ENCODE assay signal across 8 cellular contexts in the genomic region with DNA sequence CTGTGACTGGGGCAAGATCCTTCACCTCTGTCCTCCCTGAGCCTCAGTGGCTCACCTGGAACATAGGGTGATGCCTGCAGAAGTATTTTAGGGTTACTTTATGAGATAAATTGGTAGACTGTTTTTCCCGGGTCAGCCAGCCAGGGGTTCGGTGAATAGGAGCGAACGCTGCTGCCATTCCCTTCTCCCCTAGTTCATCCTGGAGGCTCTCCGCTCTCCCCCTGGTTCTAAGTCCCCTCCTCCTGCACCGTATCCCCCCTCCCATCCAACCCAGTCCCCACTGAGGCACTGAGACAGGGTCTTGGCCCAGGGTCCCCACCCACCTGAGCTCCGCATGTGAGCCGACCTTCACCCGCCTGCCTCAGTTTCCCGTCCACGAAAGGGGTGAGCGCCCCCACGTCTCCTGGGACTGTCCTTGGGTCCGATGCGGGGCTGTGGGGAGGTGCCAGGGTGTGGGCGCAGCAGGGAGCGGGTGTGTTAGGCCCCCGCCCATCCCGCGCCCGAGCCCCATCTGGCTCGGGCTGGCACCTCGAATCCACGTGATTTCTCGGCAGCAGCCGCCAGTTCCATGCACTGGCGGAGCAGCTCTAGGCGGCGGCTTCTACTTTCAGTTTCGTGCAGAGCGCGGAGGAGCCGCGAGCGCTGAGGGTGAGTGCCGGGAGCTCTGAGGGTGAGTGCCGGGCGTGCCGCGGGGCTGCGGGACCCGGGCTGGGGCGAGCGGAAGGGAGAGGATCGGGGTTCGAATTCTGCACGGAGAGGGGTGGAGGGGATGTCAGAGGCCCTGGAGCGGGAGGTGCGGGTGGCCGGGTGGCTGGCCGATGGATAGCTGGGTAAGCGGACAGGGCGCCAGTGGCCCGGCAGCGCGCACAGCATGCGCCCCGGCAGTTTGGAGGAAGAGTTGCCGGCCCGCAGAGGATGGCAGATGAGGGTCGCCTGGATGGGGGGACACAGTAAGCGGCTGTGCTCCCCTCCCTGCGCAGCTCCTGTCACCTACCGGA. TPM values are rescaled to one million over a fixed set of nuclear protein-coding genes. Genes with fewer than 3 reads are reported as not detected.
A peak's percentile ranks its signal among the peaks of the same experiment; 100 is the strongest.
DNase-seq lines count a peak whose midpoint lies in the region; ATAC-seq and TF ChIP-seq lines count a peak whose summit lies in the region.

A gene with protein sequence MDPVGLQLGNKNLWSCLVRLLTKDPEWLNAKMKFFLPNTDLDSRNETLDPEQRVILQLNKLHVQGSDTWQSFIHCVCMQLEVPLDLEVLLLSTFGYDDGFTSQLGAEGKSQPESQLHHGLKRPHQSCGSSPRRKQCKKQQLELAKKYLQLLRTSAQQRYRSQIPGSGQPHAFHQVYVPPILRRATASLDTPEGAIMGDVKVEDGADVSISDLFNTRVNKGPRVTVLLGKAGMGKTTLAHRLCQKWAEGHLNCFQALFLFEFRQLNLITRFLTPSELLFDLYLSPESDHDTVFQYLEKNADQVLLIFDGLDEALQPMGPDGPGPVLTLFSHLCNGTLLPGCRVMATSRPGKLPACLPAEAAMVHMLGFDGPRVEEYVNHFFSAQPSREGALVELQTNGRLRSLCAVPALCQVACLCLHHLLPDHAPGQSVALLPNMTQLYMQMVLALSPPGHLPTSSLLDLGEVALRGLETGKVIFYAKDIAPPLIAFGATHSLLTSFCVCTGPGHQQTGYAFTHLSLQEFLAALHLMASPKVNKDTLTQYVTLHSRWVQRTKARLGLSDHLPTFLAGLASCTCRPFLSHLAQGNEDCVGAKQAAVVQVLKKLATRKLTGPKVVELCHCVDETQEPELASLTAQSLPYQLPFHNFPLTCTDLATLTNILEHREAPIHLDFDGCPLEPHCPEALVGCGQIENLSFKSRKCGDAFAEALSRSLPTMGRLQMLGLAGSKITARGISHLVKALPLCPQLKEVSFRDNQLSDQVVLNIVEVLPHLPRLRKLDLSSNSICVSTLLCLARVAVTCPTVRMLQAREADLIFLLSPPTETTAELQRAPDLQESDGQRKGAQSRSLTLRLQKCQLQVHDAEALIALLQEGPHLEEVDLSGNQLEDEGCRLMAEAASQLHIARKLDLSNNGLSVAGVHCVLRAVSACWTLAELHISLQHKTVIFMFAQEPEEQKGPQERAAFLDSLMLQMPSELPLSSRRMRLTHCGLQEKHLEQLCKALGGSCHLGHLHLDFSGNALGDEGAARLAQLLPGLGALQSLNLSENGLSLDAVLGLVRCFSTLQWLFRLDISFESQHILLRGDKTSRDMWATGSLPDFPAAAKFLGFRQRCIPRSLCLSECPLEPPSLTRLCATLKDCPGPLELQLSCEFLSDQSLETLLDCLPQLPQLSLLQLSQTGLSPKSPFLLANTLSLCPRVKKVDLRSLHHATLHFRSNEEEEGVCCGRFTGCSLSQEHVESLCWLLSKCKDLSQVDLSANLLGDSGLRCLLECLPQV (N-terminal part only) (plus strand): TSS at position 610 of the 998 bp plus-strand sequence. CDS start 31,156 bp downstream, outside the sequence.

- H3K27me3 ChIP-seq in BJ (ENCODE audit: control insufficient read depth, insufficient read depth, low read length) (no peaks in the 10 kb centered on the region), mesendoderm (ENCODE audit: insufficient read depth, low read length, poor library complexity) (peaks cover 8% of the 10 kb centered on the region)

- H3K79me1 ChIP-seq in mesendoderm (ENCODE audit: low read length), result no peaks in the 10 kb centered on the region

- H3K9me3 Mint-ChIP-seq in effector memory CD8-positive, alpha-beta T cell, result no peaks in the 10 kb centered on the region

- peak within 1 kb of the TSS; percentile 95 for H3K4me2 ChIP-seq in mesendoderm (ENCODE audit: low read length)

- no peak within 1 kb of the TSS for H3K18ac ChIP-seq in mesendoderm (ENCODE audit: low read length)

- H3K36me3 Mint-ChIP-seq in effector memory CD8-positive, alpha-beta T cell (ENCODE audit: insufficient read depth), result peaks cover 43% of the 10 kb centered on the region

- CTCF ChIA-PET in BJ (lab: Yijun Ruan, JAX), result interaction anchor here (0.6 to 1.5 kb wide), 4 partner anchors 22 to 126 kb away, joined by 3 to 4 read pairs (median 3); no protein-coding TSS in a partner anchor

- H2AK5ac ChIP-seq in mesendoderm (ENCODE audit: low read length), result no peak within 1 kb of the TSS

- H3K79me2 ChIP-seq in mesendoderm (ENCODE audit: control insufficient read depth, insufficient read depth, low read length), result no peaks in the 10 kb centered on the region

- no peak within 1 kb of the TSS for H4K5ac ChIP-seq in mesendoderm (ENCODE audit: low read length)

- no peaks in the 10 kb centered on the region for H3K27me3 Mint-ChIP-seq in effector memory CD8-positive, alpha-beta T cell

- no peak within 1 kb of the TSS for H3K4ac ChIP-seq in mesendoderm (ENCODE audit: low read depth, low read length)

- H3K4me3 ChIP-seq in BJ (ENCODE audit: low read depth, low read length) (peak within 1 kb of the TSS; percentile 71), mesendoderm (ENCODE audit: low read length) (peak within 1 kb of the TSS; percentile 45)

- WGBS in mesendoderm (ENCODE audit: extremely low coverage, insufficient coverage, low lambda C conversion rate), result no CpG with 5 or more reads among the region's 64 CpGs

- TF ChIP-seq CTCF in BJ (IDR thresholded peaks at IDR 0.05; ENCODE audit: insufficient read depth, low read depth, low read length), result no peak

- no peak within 1 kb of the TSS for H3K23ac ChIP-seq in mesendoderm (ENCODE audit: low read length)

- H3K27ac ChIP-seq in mesendoderm (ENCODE audit: low read depth, low read length), result no peak within 1 kb of the TSS

- peak; percentile 72 for ATAC-seq in HG03439 (IDR thresholded peaks at IDR 0.05; ENCODE audit: unreplicated experiment)
- peak; percentile 88 for ATAC-seq in effector memory CD8-positive, alpha-beta T cell (replicated peaks)

- H4K8ac ChIP-seq in mesendoderm (ENCODE audit: low read depth, low read length), result no peak within 1 kb of the TSS

- no peaks in the 10 kb centered on the region for H3K36me3 ChIP-seq in BJ (ENCODE audit: control insufficient read depth, insufficient read depth, low read length)
- no peaks in the 10 kb centered on the region for H3K36me3 ChIP-seq in mesendoderm (ENCODE audit: control insufficient read depth, insufficient read depth, low read length)

- H3K4me1 ChIP-seq in mesendoderm (ENCODE audit: control insufficient read depth, low read depth, low read length), result no peaks in the 10 kb centered on the region

- H2BK5ac ChIP-seq in mesendoderm (ENCODE audit: low read length), result no peak within 1 kb of the TSS

- DNase-seq in BJ (ENCODE audit: low read depth) (no peak), mesendoderm (peak; percentile 69)
- DNase-seq in NK-92 treated with Interleukin-12 subunit alpha and Interleukin-12 subunit beta, amount 100 ng/mL, for 24 hours (lab: John Stamatoyannopoulos, UW), result peak; percentile 75
- peak; percentile 93 to 94 for DNase-seq in activated CD8-positive, alpha-beta memory T cell treated with anti-CD3 and anti-CD28 coated beads for 4 hours (ENCODE audit: low read depth in 2 of 2)
- peak; percentile 85 to 86 (median 85) for DNase-seq in effector memory CD8-positive, alpha-beta T cell
- peak; percentile 94 for DNase-seq in stimulated activated CD8-positive, alpha-beta memory T cell treated with anti-CD3 and anti-CD28 coated beads, Interleukin-12 subunit alpha, Interleukin-12 subunit beta, amount 100 ng/mL, for 4 hours (ENCODE audit: low read depth)

- no peak within 1 kb of the TSS for H2BK15ac ChIP-seq in mesendoderm (replicated peaks; ENCODE audit: low read depth)

- no peak within 1 kb of the TSS for H2BK120ac ChIP-seq in mesendoderm (ENCODE audit: low read depth, low read length)

- TF ChIP-seq POLR2A in GM19193 (IDR thresholded peaks at IDR 0.05; ENCODE audit: extremely low read depth, insufficient read depth, insufficient read length), result peak; percentile 83

- H3K4me3 Mint-ChIP-seq in effector memory CD8-positive, alpha-beta T cell, result peak within 1 kb of the TSS; percentile 91 to 96

- H3K9ac ChIP-seq in mesendoderm (ENCODE audit: low read length), result peak within 1 kb of the TSS; percentile 61

- POLR2A ChIA-PET in BJ (lab: Charles Lee), result interaction anchor here (0.6 to 1.2 kb wide), 3 partner anchors 10 to 52 kb away, joined by 3 to 4 read pairs (median 4); no protein-coding TSS in a partner anchor

- H3K27ac Mint-ChIP-seq in effector memory CD8-positive, alpha-beta T cell, result peak within 1 kb of the TSS; percentile 90 to 99

- peak within 1 kb of the TSS; percentile 73 for H3K56ac ChIP-seq in mesendoderm (ENCODE audit: low read length)

- H3K4me1 Mint-ChIP-seq in effector memory CD8-positive, alpha-beta T cell (ENCODE audit: low read depth in 2 of 2), result peaks cover 72 to 86% of the 10 kb centered on the region in 2 donors

RNA-seq across cellular contexts. Expression of the gene that starts here (rescaled TPM):
- 15.4 and 19.2 TPM in 2 replicates for polyA plus RNA-seq in BJ (2011; rRNA removed)
- 32.7 and 40.9 TPM in 2 replicates for polyA minus RNA-seq in BJ (2011; rRNA and poly(A)+ RNA removed)
- 0.41 TPM for polyA plus RNA-seq in mesendoderm (2013, experiment 1 of 2)
- 0.52 TPM for polyA plus RNA-seq in mesendoderm (2013, experiment 2 of 2)
